Comparison of ENCODE assay signal across 27 cellular contexts in genomic region chr4:85790582-85790981, GRCh38.
A peak's percentile ranks its signal among the peaks of the same experiment; 100 is the strongest.
DNase-seq lines count a peak whose midpoint lies in the region; ATAC-seq and TF ChIP-seq lines count a peak whose summit lies in the region.
"Had no signal": no experiment of that assay in that cellular context is flagged by ENCODE, and none has a peak within 500 bp of the region (broad histone marks: within the 10 kb centered on the region; RNA-seq: fewer than 3 reads in every experiment).

No MANE protein-coding gene starts in this region.

- H3K27me3 ChIP-seq in hepatocyte (no peaks in the 10 kb centered on the region), PC-3 (ENCODE audit: low read length) (no peaks in the 10 kb centered on the region)
- H3K27me3 ChIP-seq: ovary, spleen had no signal

- H3K27ac Mint-ChIP-seq in chondrocyte (ENCODE audit: unreplicated experiment): peak overlapping the region; percentile 72
- H3K27ac Mint-ChIP-seq: activated B cell treated with CpG ODN at 0.5 μM for 24 hours; activated naive CD8-positive, alpha-beta T cell; activated T-helper 2 cell treated with anti-CD3 and anti-CD28 coated beads, Interferon-gamma antibody, Interleukin-2, Interleukin-4, amounts not matched to agents 10 μg/mL and 5 μg/mL and 100 μg/mL, durations not matched to agents 14 hours and 24 hours and 36 hours; CD4-positive, alpha-beta memory T cell had no signal

- peaks cover 2% of the 10 kb centered on the region for H3K79me2 ChIP-seq in hepatocyte
- H3K79me2 ChIP-seq in PC-3 (ENCODE audit: low read length): no peaks in the 10 kb centered on the region

- no peaks in the 10 kb centered on the region for H3K36me3 Mint-ChIP-seq in chondrocyte (ENCODE audit: low read depth)
- H3K36me3 Mint-ChIP-seq: activated naive CD8-positive, alpha-beta T cell; brain; CD4-positive, alpha-beta memory T cell; naive B cell had no signal

- H3K36me3 ChIP-seq in hepatocyte (replicated peaks; ENCODE audit: insufficient read depth, low read depth): no peaks in the 10 kb centered on the region
- H3K36me3 ChIP-seq in PC-3 (ENCODE audit: low read depth, low read length): no peaks in the 10 kb centered on the region
- H3K36me3 ChIP-seq: ovary, spleen, thoracic aorta had no signal

- H3K27ac ChIP-seq in hepatocyte (peak overlapping the region; percentile 36), PC-3 (ENCODE audit: low read length) (no peak overlapping the region)
- H3K27ac ChIP-seq: ovary, spleen, thoracic aorta had no signal

- POLR2A ChIA-PET in PC-3 (lab: Charles Lee; ENCODE audit: unreplicated experiment): no interaction called here

- peaks cover 6% of the 10 kb centered on the region for H3K9me3 Mint-ChIP-seq in chondrocyte (ENCODE audit: low read depth)
- H3K9me3 Mint-ChIP-seq: activated B cell treated with CpG ODN at 0.5 μM for 24 hours; activated T-helper 2 cell treated with anti-CD3 and anti-CD28 coated beads, Interferon-gamma antibody, Interleukin-2, Interleukin-4, amounts not matched to agents 10 μg/mL and 5 μg/mL and 100 μg/mL, durations not matched to agents 14 hours and 24 hours and 36 hours; naive B cell; stimulated activated naive B cell treated with anti-CD40 and anti-IgM and Interleukin-4, amounts not matched to agents 10 μg/mL and 1 μg/mL and 100 μg/mL, for 72 hours had no signal

- intact Hi-C loops in PC-3 (cut with micrococcal nuclease): no loop called here

- H3K4me3 ChIP-seq in hepatocyte (no peak overlapping the region), PC-3 (ENCODE audit: low read length) (no peak overlapping the region)
- H3K4me3 ChIP-seq: K562, ovary, spleen, thoracic aorta had no signal

- H2AFZ ChIP-seq in hepatocyte (no peak overlapping the region), PC-3 (ENCODE audit: low read length) (no peak overlapping the region)

- H3K4me1 Mint-ChIP-seq in chondrocyte (ENCODE audit: low read depth): peaks cover 94% of the 10 kb centered on the region
- H3K4me1 Mint-ChIP-seq: CD4-positive, alpha-beta memory T cell had no signal

- BruUV-seq in PC-3 (replicated peaks; lab: Mats Ljungman, UMichigan): no TSS peak

- no peaks in the 10 kb centered on the region for H4K20me1 ChIP-seq in hepatocyte (ENCODE audit: insufficient read depth, poor library complexity, severe bottlenecking)
- no peaks in the 10 kb centered on the region for H4K20me1 ChIP-seq in PC-3 (ENCODE audit: low read length)

- no peak for TF ChIP-seq POLR2A in GM18505 (IDR thresholded peaks at IDR 0.05; ENCODE audit: borderline replicate concordance, extremely low read depth, insufficient read depth, insufficient read length)

- CTCF ChIA-PET in PC-3 (lab: Charles Lee): no interaction called here

- H3K4me2 ChIP-seq in hepatocyte (no peak overlapping the region), PC-3 (ENCODE audit: low read length) (no peak overlapping the region)

- no peaks in the 10 kb centered on the region for H3K27me3 Mint-ChIP-seq in chondrocyte (ENCODE audit: low read depth)
- H3K27me3 Mint-ChIP-seq: activated B cell treated with CpG ODN at 0.5 μM for 24 hours; activated naive CD8-positive, alpha-beta T cell; CD4-positive, alpha-beta memory T cell; naive B cell; stimulated activated naive B cell treated with anti-CD40 and anti-IgM and Interleukin-4, amounts not matched to agents 10 μg/mL and 1 μg/mL and 100 μg/mL, for 72 hours had no signal

- H3F3A ChIP-seq in PC-3 (ENCODE audit: low read length, unreplicated experiment): no peaks in the 10 kb centered on the region

- H3K9ac ChIP-seq in PC-3 (ENCODE audit: low read length): no peak overlapping the region

- H3K9me3 ChIP-seq in hepatocyte (ENCODE audit: low read depth): no peaks in the 10 kb centered on the region
- no peaks in the 10 kb centered on the region for H3K9me3 ChIP-seq in PC-3 (ENCODE audit: low read length)
- H3K9me3 ChIP-seq: ovary, spleen, thoracic aorta had no signal

- H3K4me1 ChIP-seq in hepatocyte (ENCODE audit: insufficient read depth): peaks cover 19% of the 10 kb centered on the region
- H3K4me1 ChIP-seq in PC-3 (ENCODE audit: insufficient read depth, low read length): peaks cover 38% of the 10 kb centered on the region

- H3K9me2 ChIP-seq in hepatocyte (replicated peaks; ENCODE audit: insufficient read depth): no peaks in the 10 kb centered on the region
- H3K9me2 ChIP-seq in PC-3 (replicated peaks; ENCODE audit: low read length): no peaks in the 10 kb centered on the region

- no peak overlapping the region for H3K4me3 Mint-ChIP-seq in chondrocyte (ENCODE audit: unreplicated experiment)
- H3K4me3 Mint-ChIP-seq: activated B cell treated with CpG ODN at 0.5 μM for 24 hours; activated naive CD8-positive, alpha-beta T cell; CD4-positive, alpha-beta memory T cell; naive B cell; stimulated activated naive B cell treated with anti-CD40 and anti-IgM and Interleukin-4, amounts not matched to agents 10 μg/mL and 1 μg/mL and 100 μg/mL, for 72 hours had no signal

- TF ChIP-seq CTCF in chondrocyte (IDR thresholded peaks at IDR 0.05) (no peak), hepatocyte (IDR thresholded peaks at IDR 0.05; ENCODE audit: poor library complexity) (no peak), PC-3 (conservative IDR thresholded peaks at IDR 0.05; ENCODE audit: low read depth, low read length) (no peak)

- no peak for ATAC-seq in PC-3
- no peak for ATAC-seq in GM18505 (IDR thresholded peaks at IDR 0.05; ENCODE audit: unreplicated experiment)
- no peak for ATAC-seq in GM18517 (IDR thresholded peaks at IDR 0.05; ENCODE audit: unreplicated experiment)
- ATAC-seq: K562; stimulated activated naive B cell treated with anti-CD40 and anti-IgM and Interleukin-4, amounts not matched to agents 10 μg/mL and 1 μg/mL and 100 μg/mL, for 72 hours had no signal

- peak; percentile 62 for DNase-seq in GM04504 (ENCODE audit: low read depth)
- no peak for DNase-seq in chondrocyte (ENCODE audit: low spot score)
- peak; percentile 11 for DNase-seq in hepatocyte (ENCODE audit: low spot score)
- DNase-seq in stromal cell of bone marrow (ENCODE audit: low read depth): peak; percentile 79
- no peak for DNase-seq in PC-3
- DNase-seq: activated B cell treated with CpG ODN at 0.5 μM for 24 hours; activated CD8-positive, alpha-beta memory T cell treated with anti-CD3 and anti-CD28 coated beads, Interleukin-2, amount 50 U/mL, for 4 hours; CD4-positive, alpha-beta memory T cell; effector memory CD4-positive, alpha-beta T cell; GOT3; left cardiac atrium; naive B cell; NCI-H1417; NCI-H2081 treated with DMSO at 0.1 percent for 48 hours; NCI-H82; ovary; retina; spleen; stimulated activated CD4-positive, alpha-beta T cell treated with anti-CD3 and anti-CD28 coated beads, Interleukin-4, amount 100 ng/mL, for 1 hour; stimulated activated naive B cell treated with anti-CD40 and anti-IgM and Interleukin-4, amounts not matched to agents 10 μg/mL and 1 μg/mL and 100 μg/mL, for 72 hours had no signal

Comparison
In these comparisons a context has a peak if more than half of its experiments do, and no peak if none do; other contexts are left out.
1. DNase-seq: peak in GM04504 (single experiment), hepatocyte (single experiment) and stromal cell of bone marrow (single experiment); none in chondrocyte (single experiment) and PC-3 (single experiment).